In genomic region chr9:93024646-93024910, GRCh38 we compare ENCODE assay signal across 19 cellular contexts. TPM values are rescaled to one million over a fixed set of nuclear protein-coding genes. Genes with fewer than 3 reads are reported as not detected.
DNase-seq lines count a peak whose midpoint lies in the region; ATAC-seq and TF ChIP-seq lines count a peak whose summit lies in the region.
"Had no signal": no experiment of that assay in that cellular context is flagged by ENCODE, and none has a peak within 500 bp of the region (broad histone marks: within the 10 kb centered on the region; RNA-seq: fewer than 3 reads in every experiment).

No MANE protein-coding gene starts in this region.

- no peak for ATAC-seq in activated naive CD8-positive, alpha-beta T cell treated with anti-CD3 and anti-CD28 coated beads, Interleukin-2, amount 50 U/mL, for 24 hours
- ATAC-seq in GM21528 (IDR thresholded peaks at IDR 0.05; ENCODE audit: low FRiP score, unreplicated experiment) = no peak
- no peak for ATAC-seq in HG03159 (IDR thresholded peaks at IDR 0.05; ENCODE audit: unreplicated experiment)
- ATAC-seq: esophagus mucosa had no signal

- H3K27ac Mint-ChIP-seq in activated T-cell treated with anti-CD3 and anti-CD28 coated beads, Interleukin-2, amount 50 U/mL, for 24 hours = peak overlapping the region; percentile 95
- H3K27ac Mint-ChIP-seq in activated naive CD8-positive, alpha-beta T cell treated with anti-CD3 and anti-CD28 coated beads, Interleukin-2, amount 50 U/mL, for 24 hours = peak overlapping the region; percentile 86

- H3K27me3 ChIP-seq in HL-60 (ENCODE audit: insufficient read depth, poor library complexity, severe bottlenecking) = no peaks in the 10 kb centered on the region
- no peaks in the 10 kb centered on the region for H3K27me3 ChIP-seq in spleen (replicated peaks in 1 of 7)
- H3K27me3 ChIP-seq: suprapubic skin had no signal

- 71 to 86% (median 78%) methylated on average over 4 of the region's 4 CpGs for WGBS in spleen, 5 donors

- no peaks in the 10 kb centered on the region for H3K9me3 ChIP-seq in spleen
- H3K9me3 ChIP-seq: suprapubic skin had no signal

- TF ChIP-seq CTCF in HL-60 (IDR thresholded peaks at IDR 0.05; ENCODE audit: insufficient read depth, low read length) (no peak), spleen (IDR thresholded peaks at IDR 0.05 in 8 of 11, conservative IDR thresholded peaks at IDR 0.05 in 3 of 11) (no peak)

- peaks cover 9 to 77% (median 48%) of the 10 kb centered on the region in 6 donors for H3K4me1 ChIP-seq in spleen

- H3K4me1 Mint-ChIP-seq in activated T-cell treated with anti-CD3 and anti-CD28 coated beads, Interleukin-2, amount 50 U/mL, for 24 hours (ENCODE audit: low read depth) = peaks cover 75% of the 10 kb centered on the region
- peaks cover 58% of the 10 kb centered on the region for H3K4me1 Mint-ChIP-seq in activated naive CD8-positive, alpha-beta T cell treated with anti-CD3 and anti-CD28 coated beads, Interleukin-2, amount 50 U/mL, for 24 hours

- H3K4me3 Mint-ChIP-seq in activated T-cell treated with anti-CD3 and anti-CD28 coated beads, Interleukin-2, amount 50 U/mL, for 24 hours = no peak overlapping the region
- H3K4me3 Mint-ChIP-seq in activated naive CD8-positive, alpha-beta T cell treated with anti-CD3 and anti-CD28 coated beads, Interleukin-2, amount 50 U/mL, for 24 hours = no peak overlapping the region

- H3K36me3 ChIP-seq in spleen = peaks cover 3 to 82% (median 58%) of the 10 kb centered on the region in 6 donors

- intact Hi-C loops in spleen (cut with DNase I; ENCODE audit: low total_unique reads) = no loop called here

- H3K4me3 ChIP-seq in HL-60 (replicated peaks; ENCODE audit: insufficient read depth, low read length) (no peak overlapping the region), spleen (no peak overlapping the region)
- H3K4me3 ChIP-seq: suprapubic skin had no signal

- no peak for DNase-seq in activated T-cell treated with anti-CD3 and anti-CD28 coated beads, Interleukin-2, amount 50 U/mL, for 24 hours
- DNase-seq in activated T-cell treated with anti-CD3 and anti-CD28 coated beads, Interleukin-2, amount 50 U/mL, for 1 hour = no peak
- DNase-seq in HL-60 (ENCODE audit: low read depth in 1 of 2, low spot score in 1 of 2) = no peak
- DNase-seq in activated naive CD8-positive, alpha-beta T cell treated with anti-CD3 and anti-CD28 coated beads, Interleukin-2, amount 50 U/mL, for 24 hours = no peak
- no peak for DNase-seq in spleen
- DNase-seq in COR-L47 (lab: John Stamatoyannopoulos, UW) = no peak
- DNase-seq: activated T-cell treated with anti-CD3 and anti-CD28 coated beads for 4 hours; hippocampal formation; KG1; MV-4-11; NCI-H187 treated with DMSO at 0.1 percent for 48 hours; NCI-H774; occipital lobe; retina; stimulated activated CD4-positive, alpha-beta T cell treated with anti-CD3 and anti-CD28 coated beads, Interleukin-4, amount 100 ng/mL, for 4 hours had no signal

- no peaks in the 10 kb centered on the region for H3K27me3 Mint-ChIP-seq in activated T-cell treated with anti-CD3 and anti-CD28 coated beads, Interleukin-2, amount 50 U/mL, for 24 hours
- H3K27me3 Mint-ChIP-seq in activated naive CD8-positive, alpha-beta T cell treated with anti-CD3 and anti-CD28 coated beads, Interleukin-2, amount 50 U/mL, for 24 hours = no peaks in the 10 kb centered on the region

- H3K27ac ChIP-seq in HL-60 (replicated peaks) (peak overlapping the region; percentile 80), spleen (peak overlapping the region in 5 of 8 donors; percentile 55 to 91 (median 82))
- H3K27ac ChIP-seq: suprapubic skin had no signal

- H3K36me3 Mint-ChIP-seq in activated T-cell treated with anti-CD3 and anti-CD28 coated beads, Interleukin-2, amount 50 U/mL, for 24 hours (ENCODE audit: low read depth) = peaks cover 79% of the 10 kb centered on the region
- H3K36me3 Mint-ChIP-seq in activated naive CD8-positive, alpha-beta T cell treated with anti-CD3 and anti-CD28 coated beads, Interleukin-2, amount 50 U/mL, for 24 hours (ENCODE audit: low read depth) = peaks cover 26% of the 10 kb centered on the region

- H3K9me3 Mint-ChIP-seq in activated T-cell treated with anti-CD3 and anti-CD28 coated beads, Interleukin-2, amount 50 U/mL, for 24 hours = no peaks in the 10 kb centered on the region
- H3K9me3 Mint-ChIP-seq in activated naive CD8-positive, alpha-beta T cell treated with anti-CD3 and anti-CD28 coated beads, Interleukin-2, amount 50 U/mL, for 24 hours = no peaks in the 10 kb centered on the region

- TF ChIP-seq POLR2A in spleen (IDR thresholded peaks at IDR 0.05) = no peak

RNA-seq across cellular contexts. Expression of gene SUSD3, which starts 33.9 kb away (rescaled TPM):
- total RNA-seq in spleen = 10 to 100 TPM; 27.6 to 54.8 (median 35.8) TPM
- 10 to 100 TPM; 50.4 to 68.8 (median 57.4) TPM for polyA plus RNA-seq in spleen
